In genomic region chr1:36148821-36149236, GRCh38 we compare ENCODE assay signal across 8 cellular contexts. TPM values are rescaled to one million over a fixed set of nuclear protein-coding genes. Genes with fewer than 3 reads are reported as not detected.
DNase-seq lines count a peak whose midpoint lies in the region; ATAC-seq, FAIRE-seq and TF ChIP-seq lines count a peak whose summit lies in the region.

No MANE protein-coding gene starts in this region.

- H3K27me3 ChIP-seq in iPS-20b (ENCODE audit: insufficient read depth, low read length), result peaks cover 23% of the 10 kb centered on the region
- H3K27me3 ChIP-seq in subcutaneous abdominal adipose tissue (ENCODE audit: control insufficient read depth in 5 of 5, insufficient read depth in 4 of 5, low read length in 5 of 5), result no peaks in the 10 kb centered on the region

- H3K4me3 Mint-ChIP-seq in T-helper 1 cell treated with Interleukin-12 subunit alpha and Interleukin-12 subunit beta and Interleukin-4 antibody, amounts not matched to agents 30 μg/mL and 1 μg/mL, for 36 hours, result peak overlapping the region; percentile 95
- peak overlapping the region; percentile 92 for H3K4me3 Mint-ChIP-seq in activated T-helper 1 cell treated with anti-CD3 and anti-CD28 coated beads, Interleukin-12 subunit alpha, Interleukin-12 subunit beta, Interleukin-2, Interleukin-4 antibody, amounts not matched to agents 30 ng/mL and 10 ng/mL and 1 ng/mL, durations not matched to agents 14 hours and 24 hours and 36 hours

- ATAC-seq in HG02981 (IDR thresholded peaks at IDR 0.05; ENCODE audit: unreplicated experiment) (no peak), HG03571 (IDR thresholded peaks at IDR 0.05; ENCODE audit: unreplicated experiment) (no peak)

- DNase-seq in T-helper 1 cell, result no peak
- DNase-seq in activated T-helper 1 cell treated with anti-CD3 and anti-CD28 coated beads, Interleukin-12 subunit alpha, Interleukin-12 subunit beta, Interleukin-2, Interleukin-4 antibody, amounts not matched to agents 30 ng/mL and 10 ng/mL and 1 ng/mL, durations not matched to agents 14 hours and 24 hours and 36 hours (ENCODE audit: low spot score), result no peak
- no peak for DNase-seq in H54 (ENCODE audit: insufficient read length, low spot score)

- no peak for TF ChIP-seq POLR2A in H54 (IDR thresholded peaks at IDR 0.05; ENCODE audit: low read depth, low read length)

- H3K4me1 ChIP-seq in iPS-20b (ENCODE audit: insufficient read depth, low read length), result peaks cover 14% of the 10 kb centered on the region
- H3K4me1 ChIP-seq in subcutaneous abdominal adipose tissue (ENCODE audit: control insufficient read depth in 5 of 5, insufficient read depth in 5 of 5, low read length in 5 of 5), result peaks cover 23 to 54% (median 47%) of the 10 kb centered on the region in 5 donors

- H3K9ac ChIP-seq in iPS-20b (ENCODE audit: low read depth, low read length), result peak overlapping the region; percentile 94
- peak overlapping the region; percentile 91 to 96 (median 94) for H3K9ac ChIP-seq in subcutaneous abdominal adipose tissue (ENCODE audit: low read length in 5 of 5)

- peaks cover 51% of the 10 kb centered on the region for H3K4me1 Mint-ChIP-seq in T-helper 1 cell treated with Interleukin-12 subunit alpha and Interleukin-12 subunit beta and Interleukin-4 antibody, amounts not matched to agents 30 μg/mL and 1 μg/mL, for 36 hours (ENCODE audit: low read depth)
- peaks cover 65% of the 10 kb centered on the region for H3K4me1 Mint-ChIP-seq in activated T-helper 1 cell treated with anti-CD3 and anti-CD28 coated beads, Interleukin-12 subunit alpha, Interleukin-12 subunit beta, Interleukin-2, Interleukin-4 antibody, amounts not matched to agents 30 ng/mL and 10 ng/mL and 1 ng/mL, durations not matched to agents 14 hours and 24 hours and 36 hours (ENCODE audit: low read depth)

- no peaks in the 10 kb centered on the region for H3K36me3 ChIP-seq in iPS-20b (ENCODE audit: insufficient read depth, low read depth, low read length)
- H3K36me3 ChIP-seq in subcutaneous abdominal adipose tissue (ENCODE audit: control insufficient read depth in 5 of 5, insufficient read depth in 5 of 5, low read length in 5 of 5), result no peaks in the 10 kb centered on the region

- H3K27ac ChIP-seq in iPS-20b (ENCODE audit: low read length) (peak overlapping the region; percentile 85), subcutaneous abdominal adipose tissue (ENCODE audit: low read depth, low read length) (peak overlapping the region; percentile 100)

- H3K27me3 Mint-ChIP-seq in T-helper 1 cell treated with Interleukin-12 subunit alpha and Interleukin-12 subunit beta and Interleukin-4 antibody, amounts not matched to agents 30 μg/mL and 1 μg/mL, for 36 hours (ENCODE audit: low read depth), result no peaks in the 10 kb centered on the region
- H3K27me3 Mint-ChIP-seq in activated T-helper 1 cell treated with anti-CD3 and anti-CD28 coated beads, Interleukin-12 subunit alpha, Interleukin-12 subunit beta, Interleukin-2, Interleukin-4 antibody, amounts not matched to agents 30 ng/mL and 10 ng/mL and 1 ng/mL, durations not matched to agents 14 hours and 24 hours and 36 hours (ENCODE audit: insufficient read depth), result no peaks in the 10 kb centered on the region

- no peaks in the 10 kb centered on the region for H3K9me3 Mint-ChIP-seq in T-helper 1 cell treated with Interleukin-12 subunit alpha and Interleukin-12 subunit beta and Interleukin-4 antibody, amounts not matched to agents 30 μg/mL and 1 μg/mL, for 36 hours
- H3K9me3 Mint-ChIP-seq in activated T-helper 1 cell treated with anti-CD3 and anti-CD28 coated beads, Interleukin-12 subunit alpha, Interleukin-12 subunit beta, Interleukin-2, Interleukin-4 antibody, amounts not matched to agents 30 ng/mL and 10 ng/mL and 1 ng/mL, durations not matched to agents 14 hours and 24 hours and 36 hours, result no peaks in the 10 kb centered on the region

- FAIRE-seq in H54 (lab: Jason Lieb, UNC), result no peak

- peaks cover 4% of the 10 kb centered on the region for H3K36me3 Mint-ChIP-seq in T-helper 1 cell treated with Interleukin-12 subunit alpha and Interleukin-12 subunit beta and Interleukin-4 antibody, amounts not matched to agents 30 μg/mL and 1 μg/mL, for 36 hours (ENCODE audit: low read depth)
- H3K36me3 Mint-ChIP-seq in activated T-helper 1 cell treated with anti-CD3 and anti-CD28 coated beads, Interleukin-12 subunit alpha, Interleukin-12 subunit beta, Interleukin-2, Interleukin-4 antibody, amounts not matched to agents 30 ng/mL and 10 ng/mL and 1 ng/mL, durations not matched to agents 14 hours and 24 hours and 36 hours (ENCODE audit: low read depth), result peaks cover 13% of the 10 kb centered on the region

- H3K4me3 ChIP-seq in iPS-20b (ENCODE audit: low read length), result peak overlapping the region; percentile 96
- H3K4me3 ChIP-seq in subcutaneous abdominal adipose tissue (ENCODE audit: low read depth in 1 of 5, low read length in 5 of 5), result peak overlapping the region; percentile 89 to 96 (median 92)

- intact Hi-C loops in activated T-helper 1 cell treated with anti-CD3 and anti-CD28 coated beads, Interleukin-12 subunit alpha, Interleukin-12 subunit beta, Interleukin-2, Interleukin-4 antibody, amounts not matched to agents 30 ng/mL and 10 ng/mL and 1 ng/mL, durations not matched to agents 14 hours and 24 hours and 36 hours (cut with micrococcal nuclease), result loop anchor here (1.0 to 5.0 kb wide), 16 partner anchors 8 to 1543 kb away; partner anchors contain the start of genes ADPRS, AGO1, AGO3 and CDCA8

- peak overlapping the region; percentile 99 for H3K27ac Mint-ChIP-seq in T-helper 1 cell treated with Interleukin-12 subunit alpha and Interleukin-12 subunit beta and Interleukin-4 antibody, amounts not matched to agents 30 μg/mL and 1 μg/mL, for 36 hours
- H3K27ac Mint-ChIP-seq in activated T-helper 1 cell treated with anti-CD3 and anti-CD28 coated beads, Interleukin-12 subunit alpha, Interleukin-12 subunit beta, Interleukin-2, Interleukin-4 antibody, amounts not matched to agents 30 ng/mL and 10 ng/mL and 1 ng/mL, durations not matched to agents 14 hours and 24 hours and 36 hours, result peak overlapping the region; percentile 99

- H3K9me3 ChIP-seq in iPS-20b (ENCODE audit: insufficient read depth, low read depth, low read length), result no peaks in the 10 kb centered on the region
- no peaks in the 10 kb centered on the region for H3K9me3 ChIP-seq in subcutaneous abdominal adipose tissue (ENCODE audit: control insufficient read depth in 5 of 5, low read length in 5 of 5)

RNA-seq across cellular contexts. Expression of gene TRAPPC3, which starts 0.5 kb away (rescaled TPM):
- total RNA-seq in activated T-helper 1 cell treated with anti-CD3 and anti-CD28 coated beads, Interleukin-12 subunit alpha, Interleukin-12 subunit beta, Interleukin-2, Interleukin-4 antibody, amounts not matched to agents 30 ng/mL and 10 ng/mL and 1 ng/mL, durations not matched to agents 14 hours and 24 hours and 36 hours, result 74.2 and 74.4 TPM in 2 replicates

RNA-seq across cellular contexts. Expression of gene MAP7D1, which starts 7.1 kb away (rescaled TPM):
- 167 and 169 TPM in 2 replicates for total RNA-seq in activated T-helper 1 cell treated with anti-CD3 and anti-CD28 coated beads, Interleukin-12 subunit alpha, Interleukin-12 subunit beta, Interleukin-2, Interleukin-4 antibody, amounts not matched to agents 30 ng/mL and 10 ng/mL and 1 ng/mL, durations not matched to agents 14 hours and 24 hours and 36 hours

RNA-seq across cellular contexts. Expression of gene COL8A2, which starts 23.8 kb away (rescaled TPM):
- 0.08 TPM in 1 of 2 replicates, not detected in the other for total RNA-seq in activated T-helper 1 cell treated with anti-CD3 and anti-CD28 coated beads, Interleukin-12 subunit alpha, Interleukin-12 subunit beta, Interleukin-2, Interleukin-4 antibody, amounts not matched to agents 30 ng/mL and 10 ng/mL and 1 ng/mL, durations not matched to agents 14 hours and 24 hours and 36 hours
